ENCODE assay signal across 13 cellular contexts in genomic region chr1:87399264-87399663, GRCh38.
A peak's percentile ranks its signal among the peaks of the same experiment; 100 is the strongest.
DNase-seq lines count a peak whose midpoint lies in the region; ATAC-seq and TF ChIP-seq lines count a peak whose summit lies in the region.
"Had no signal": no experiment of that assay in that cellular context is flagged by ENCODE, and none has a peak within 500 bp of the region (broad histone marks: within the 10 kb centered on the region; RNA-seq: fewer than 3 reads in every experiment).

No MANE protein-coding gene starts in this region.

- no peaks in the 10 kb centered on the region for H3K27me3 Mint-ChIP-seq in MCF 10A (ENCODE audit: insufficient read depth, unreplicated experiment)
- no peaks in the 10 kb centered on the region for H3K27me3 Mint-ChIP-seq in naive thymus-derived CD8-positive, alpha-beta T cell

- no peak overlapping the region for H3K4me3 ChIP-seq in breast epithelium
- H3K4me3 ChIP-seq in psoas muscle: no peak overlapping the region

- no peaks in the 10 kb centered on the region for H3K9me3 Mint-ChIP-seq in MCF 10A (ENCODE audit: unreplicated experiment)
- H3K9me3 Mint-ChIP-seq in naive thymus-derived CD8-positive, alpha-beta T cell: no peaks in the 10 kb centered on the region

- intact Hi-C loops in MCF 10A (cut with micrococcal nuclease): loop anchor here (5.0 kb wide), 1 partner anchor 67 kb away; no protein-coding TSS in a partner anchor
- intact Hi-C loops in breast epithelium (cut with DNase I; ENCODE audit: low total_unique reads): no loop called here
- intact Hi-C loops in psoas muscle (cut with DNase I): no loop called here

- DNase-seq in MCF 10A (ENCODE audit: unreplicated experiment) (peak; percentile 82), breast epithelium (ENCODE audit: low spot score in 2 of 2) (no peak), NCI-H345 (lab: John Stamatoyannopoulos, UW) (peak; percentile 92), epithelial cell of prostate (ENCODE audit: low read depth, low spot score) (peak; percentile 79), caudate nucleus (lab: John Stamatoyannopoulos, UW) (no peak), psoas muscle (no peak)
- DNase-seq in naive thymus-derived CD8-positive, alpha-beta T cell: no peak
- DNase-seq: activated CD4-positive, alpha-beta T cell treated with anti-CD3 and anti-CD28 coated beads for 36 hours; activated T-cell treated with anti-CD3 and anti-CD28 coated beads, Interleukin-2, amount 50 U/mL, for 1 hour; mesendoderm; nucleus accumbens; substantia nigra had no signal

- CTCF ChIA-PET in MCF 10A (lab: Yijun Ruan, JAX): interaction anchor here (0.6 to 1.7 kb wide), 6 partner anchors 9 to 554 kb away, joined by 3 to 5 read pairs (median 3); no protein-coding TSS in a partner anchor

- no peaks in the 10 kb centered on the region for H3K4me1 ChIP-seq in breast epithelium
- H3K4me1 ChIP-seq in psoas muscle: no peaks in the 10 kb centered on the region

- H3K36me3 Mint-ChIP-seq in MCF 10A (ENCODE audit: insufficient read depth, unreplicated experiment): no peaks in the 10 kb centered on the region
- H3K36me3 Mint-ChIP-seq in naive thymus-derived CD8-positive, alpha-beta T cell: no peaks in the 10 kb centered on the region

- H3K4me3 Mint-ChIP-seq in MCF 10A (ENCODE audit: unreplicated experiment): no peak overlapping the region
- no peak overlapping the region for H3K4me3 Mint-ChIP-seq in naive thymus-derived CD8-positive, alpha-beta T cell
- H3K4me3 Mint-ChIP-seq: activated CD4-positive, alpha-beta T cell treated with anti-CD3 and anti-CD28 coated beads for 36 hours had no signal

- H3K27ac Mint-ChIP-seq in MCF 10A (ENCODE audit: low read depth, unreplicated experiment): peak overlapping the region; percentile 86
- H3K27ac Mint-ChIP-seq in naive thymus-derived CD8-positive, alpha-beta T cell: peak overlapping the region in 1 of 10 donors; percentile 63
- H3K27ac Mint-ChIP-seq: activated CD4-positive, alpha-beta T cell treated with anti-CD3 and anti-CD28 coated beads for 36 hours had no signal

- H3K9me3 ChIP-seq in breast epithelium (no peaks in the 10 kb centered on the region), psoas muscle (no peaks in the 10 kb centered on the region)

- no peak for ATAC-seq in naive thymus-derived CD8-positive, alpha-beta T cell
- ATAC-seq in HG03097 (IDR thresholded peaks at IDR 0.05; ENCODE audit: low FRiP score, unreplicated experiment) (no peak), psoas muscle (no peak)
- ATAC-seq: activated CD4-positive, alpha-beta T cell treated with anti-CD3 and anti-CD28 coated beads for 36 hours had no signal

- H3K27ac ChIP-seq in breast epithelium (peak overlapping the region in 1 of 2 donors; percentile 46), epithelial cell of prostate (peak overlapping the region; percentile 92), caudate nucleus (ENCODE audit: low read depth, low read length) (no peak overlapping the region), psoas muscle (no peak overlapping the region)

- H3K4me1 Mint-ChIP-seq in MCF 10A (ENCODE audit: insufficient read depth, unreplicated experiment): peaks cover 19% of the 10 kb centered on the region
- peaks cover 2 to 8% (median 4%) of the 10 kb centered on the region in 4 donors for H3K4me1 Mint-ChIP-seq in naive thymus-derived CD8-positive, alpha-beta T cell

- no TSS peak for BruUV-seq in MCF 10A (replicated peaks; lab: Mats Ljungman, UMichigan)

- no peaks in the 10 kb centered on the region for H3K36me3 ChIP-seq in breast epithelium
- no peaks in the 10 kb centered on the region for H3K36me3 ChIP-seq in psoas muscle (ENCODE audit: insufficient read depth in 1 of 2, low read depth in 1 of 2)

- 79 to 84% (median 80%) methylated on average over 2 of the region's 2 CpGs for WGBS in psoas muscle, 3 donors

- POLR2A ChIA-PET in MCF 10A (lab: Yijun Ruan, JAX): interaction anchor here (0.6 to 3.2 kb wide), 11 partner anchors 10 to 904 kb away, joined by 3 to 23 read pairs (median 4); partner anchors contain the start of gene LMO4
- POLR2A ChIA-PET in naive thymus-derived CD8-positive, alpha-beta T cell (lab: Charles Lee): no interaction called here

- no peak for TF ChIP-seq POLR2A in breast epithelium (IDR thresholded peaks at IDR 0.05)

- TF ChIP-seq CTCF in MCF 10A (IDR thresholded peaks at IDR 0.05; ENCODE audit: unreplicated experiment): no peak
- no peak for TF ChIP-seq CTCF in breast epithelium (IDR thresholded peaks at IDR 0.05)
- TF ChIP-seq CTCF in psoas muscle (IDR thresholded peaks at IDR 0.05): no peak

- H3K27me3 ChIP-seq in breast epithelium (no peaks in the 10 kb centered on the region), psoas muscle (ENCODE audit: insufficient read depth in 3 of 3, low read length in 2 of 3) (no peaks in the 10 kb centered on the region)

Comparison
In these comparisons a context has a peak if more than half of its experiments do, and no peak if none do; other contexts are left out.
1. DNase-seq: peak in MCF 10A (single experiment), NCI-H345 (single experiment) and epithelial cell of prostate (single experiment); none in breast epithelium (0 of 2), caudate nucleus (0 of 61), naive thymus-derived CD8-positive, alpha-beta T cell (0 of 10) and psoas muscle (0 of 2).